In genomic region chr22:24486501-24486921, GRCh38 we compare ENCODE assay signal across 8 cellular contexts. TPM values are rescaled to one million over a fixed set of nuclear protein-coding genes. Genes with fewer than 3 reads are reported as not detected.
DNase-seq lines count a peak whose midpoint lies in the region; ATAC-seq, FAIRE-seq and TF ChIP-seq lines count a peak whose summit lies in the region.

No MANE protein-coding gene starts in this region.

- no peaks in the 10 kb centered on the region for H3K9me3 ChIP-seq in breast epithelium

- no peak overlapping the region for H3K4me3 Mint-ChIP-seq in MCF 10A (ENCODE audit: unreplicated experiment)
- no peak overlapping the region for H3K4me3 Mint-ChIP-seq in stimulated activated naive B cell treated with anti-CD40 and anti-IgM and Interleukin-4, amounts not matched to agents 10 μg/mL and 1 μg/mL and 100 μg/mL, for 72 hours
- H3K4me3 Mint-ChIP-seq in mesothelial cell of epicardium = no peak overlapping the region

- intact Hi-C loops in MCF 10A (cut with micrococcal nuclease) = no loop called here
- intact Hi-C loops in breast epithelium (cut with DNase I; ENCODE audit: low total_unique reads) = no loop called here

- peaks cover 30% of the 10 kb centered on the region for H3K4me1 Mint-ChIP-seq in MCF 10A (ENCODE audit: insufficient read depth, unreplicated experiment)
- H3K4me1 Mint-ChIP-seq in stimulated activated naive B cell treated with anti-CD40 and anti-IgM and Interleukin-4, amounts not matched to agents 10 μg/mL and 1 μg/mL and 100 μg/mL, for 72 hours = peaks cover 2 to 7% of the 10 kb centered on the region in 2 donors
- H3K4me1 Mint-ChIP-seq in mesothelial cell of epicardium = peaks cover 26% of the 10 kb centered on the region

- H3K27ac Mint-ChIP-seq in MCF 10A (ENCODE audit: low read depth, unreplicated experiment) (no peak overlapping the region), mesothelial cell of epicardium (no peak overlapping the region)
- H3K27ac Mint-ChIP-seq in stimulated activated naive B cell treated with anti-CD40 and anti-IgM and Interleukin-4, amounts not matched to agents 10 μg/mL and 1 μg/mL and 100 μg/mL, for 72 hours = no peak overlapping the region

- POLR2A ChIA-PET in MCF 10A (lab: Yijun Ruan, JAX) = interaction anchor here (0.7 to 1.4 kb wide), 7 partner anchors 10 to 476 kb away, joined by 3 to 5 read pairs (median 3); partner anchors contain the start of gene GUCD1

- H3K27me3 Mint-ChIP-seq in MCF 10A (ENCODE audit: insufficient read depth, unreplicated experiment) (no peaks in the 10 kb centered on the region), mesothelial cell of epicardium (ENCODE audit: low read depth) (no peaks in the 10 kb centered on the region)
- H3K27me3 Mint-ChIP-seq in stimulated activated naive B cell treated with anti-CD40 and anti-IgM and Interleukin-4, amounts not matched to agents 10 μg/mL and 1 μg/mL and 100 μg/mL, for 72 hours = peaks cover 4 to 5% of the 10 kb centered on the region in 2 donors

- H3K4me3 ChIP-seq in breast epithelium = no peak overlapping the region

- DNase-seq in MCF 10A (ENCODE audit: unreplicated experiment) (peak; percentile 79), breast epithelium (ENCODE audit: low spot score in 2 of 2) (no peak), RCC 7860 (ENCODE audit: low spot score) (peak; percentile 71), dermis blood vessel endothelial cell (peak; percentile 74), D341Med (ENCODE audit: low spot score) (no peak), mesothelial cell of epicardium (ENCODE audit: low spot score in 2 of 2, unreplicated experiment in 2 of 2) (no peak)
- DNase-seq in stimulated activated naive B cell treated with anti-CD40 and anti-IgM and Interleukin-4, amounts not matched to agents 10 μg/mL and 1 μg/mL and 100 μg/mL, for 72 hours = no peak

- no peaks in the 10 kb centered on the region for H3K27me3 ChIP-seq in breast epithelium

- TF ChIP-seq CTCF in MCF 10A (IDR thresholded peaks at IDR 0.05; ENCODE audit: unreplicated experiment) (no peak), breast epithelium (IDR thresholded peaks at IDR 0.05) (no peak), mesothelial cell of epicardium (IDR thresholded peaks at IDR 0.05; ENCODE audit: unreplicated experiment) (no peak)

- CTCF ChIA-PET in MCF 10A (lab: Yijun Ruan, JAX) = interaction anchor here (1.2 to 2.3 kb wide), 3 partner anchors 19 to 39 kb away, joined by 3 to 12 read pairs (median 4); no protein-coding TSS in a partner anchor

- BruUV-seq in MCF 10A (replicated peaks; lab: Mats Ljungman, UMichigan) = no TSS peak

- FAIRE-seq in RCC 7860 (lab: Jason Lieb, UNC) = peak; percentile 90

- no peak for TF ChIP-seq POLR2A in breast epithelium (IDR thresholded peaks at IDR 0.05)

- no peaks in the 10 kb centered on the region for H3K9me3 Mint-ChIP-seq in MCF 10A (ENCODE audit: unreplicated experiment)
- no peaks in the 10 kb centered on the region for H3K9me3 Mint-ChIP-seq in stimulated activated naive B cell treated with anti-CD40 and anti-IgM and Interleukin-4, amounts not matched to agents 10 μg/mL and 1 μg/mL and 100 μg/mL, for 72 hours
- peaks cover 5% of the 10 kb centered on the region for H3K9me3 Mint-ChIP-seq in mesothelial cell of epicardium

- peaks cover 0 to 4% of the 10 kb centered on the region in 2 donors for H3K4me1 ChIP-seq in breast epithelium

- no peaks in the 10 kb centered on the region for H3K36me3 ChIP-seq in breast epithelium

- H3K27ac ChIP-seq in breast epithelium = no peak overlapping the region

- H3K36me3 Mint-ChIP-seq in MCF 10A (ENCODE audit: insufficient read depth, unreplicated experiment) (no peaks in the 10 kb centered on the region), mesothelial cell of epicardium (no peaks in the 10 kb centered on the region)
- H3K36me3 Mint-ChIP-seq in stimulated activated naive B cell treated with anti-CD40 and anti-IgM and Interleukin-4, amounts not matched to agents 10 μg/mL and 1 μg/mL and 100 μg/mL, for 72 hours = no peaks in the 10 kb centered on the region

- peak; percentile 84 to 90 for ATAC-seq in stimulated activated naive B cell treated with anti-CD40 and anti-IgM and Interleukin-4, amounts not matched to agents 10 μg/mL and 1 μg/mL and 100 μg/mL, for 72 hours (replicated peaks)
- no peak for ATAC-seq in GM21381 (IDR thresholded peaks at IDR 0.05; ENCODE audit: unreplicated experiment)

RNA-seq across cellular contexts. Expression of gene UPB1, which starts 8.6 kb away (rescaled TPM):
- total RNA-seq in MCF 10A (2022) = not detected in 2 replicates
- total RNA-seq in breast epithelium = under 1 TPM; 0.16 to 0.44 (median 0.33) TPM
- 0.17 TPM in 1 of 2 replicates, not detected in the other for total RNA-seq in dermis blood vessel endothelial cell
- total RNA-seq in mesothelial cell of epicardium = 1.3 to 1.5 TPM (median 1.3 TPM) in 3 replicates

RNA-seq across cellular contexts. Expression of gene ADORA2A, which starts 59.1 kb away (rescaled TPM):
- total RNA-seq in MCF 10A (2022) (0.96 and 1.4 TPM in 2 replicates), breast epithelium (1 to 10 TPM; 1.8 to 4.3 (median 3.4) TPM), dermis blood vessel endothelial cell (11.4 and 16.2 TPM in 2 replicates), mesothelial cell of epicardium (8.3 to 10.8 TPM (median 9.4 TPM) in 3 replicates)

Comparison
In these comparisons a context has a peak if more than half of its experiments do, and no peak if none do; other contexts are left out.
1. DNase-seq: peak in MCF 10A (single experiment), RCC 7860 (single experiment) and dermis blood vessel endothelial cell (single experiment); none in breast epithelium (0 of 2), stimulated activated naive B cell treated with anti-CD40 and anti-IgM and Interleukin-4, amounts not matched to agents 10 μg/mL and 1 μg/mL and 100 μg/mL, for 72 hours (single experiment), D341Med (single experiment) and mesothelial cell of epicardium (0 of 2).